Comparison of ENCODE assay signal across 23 cellular contexts in genomic region chr3:140699516-140700231, GRCh38. TPM values are rescaled to one million over a fixed set of nuclear protein-coding genes. Genes with fewer than 3 reads are reported as not detected.
DNase-seq lines count a peak whose midpoint lies in the region; ATAC-seq and TF ChIP-seq lines count a peak whose summit lies in the region.
"Had no signal": no experiment of that assay in that cellular context is flagged by ENCODE, and none has a peak within 500 bp of the region (broad histone marks: within the 10 kb centered on the region; RNA-seq: fewer than 3 reads in every experiment).

No MANE protein-coding gene starts in this region.

- TF ChIP-seq POLR2A in right lobe of liver (IDR thresholded peaks at IDR 0.05): no peak

- no peak overlapping the region for H3K4me3 ChIP-seq in right lobe of liver
- H3K4me3 ChIP-seq in mesenchymal stem cell (ENCODE audit: insufficient read depth in 1 of 2, low read depth in 1 of 2, low read length in 2 of 2): no peak overlapping the region
- H3K4me3 ChIP-seq: GM12878, GM23248 had no signal

- H3K9ac ChIP-seq in mesenchymal stem cell (ENCODE audit: low read length): no peak overlapping the region
- H3K9ac ChIP-seq: GM23248 had no signal

- H3K36me3 Mint-ChIP-seq in activated CD8-positive, alpha-beta T cell treated with anti-CD3 and anti-CD28 coated beads, Interleukin-2, amount 10 ng/mL, durations not matched to agents 7 days and 5 days (ENCODE audit: low read depth): no peaks in the 10 kb centered on the region
- H3K36me3 Mint-ChIP-seq in activated T-cell treated with anti-CD3 and anti-CD28 coated beads, Interleukin-2, amount 50 U/mL, for 72 hours (ENCODE audit: insufficient read depth in 2 of 2): no peaks in the 10 kb centered on the region
- H3K36me3 Mint-ChIP-seq: CD4-positive, alpha-beta memory T cell had no signal

- no peak overlapping the region for H2AFZ ChIP-seq in mesenchymal stem cell (ENCODE audit: low read depth, low read length)
- H2AFZ ChIP-seq: GM23248 had no signal

- no peak overlapping the region for H2BK15ac ChIP-seq in mesenchymal stem cell (ENCODE audit: low read depth, poor library complexity, severe bottlenecking)

- H4K8ac ChIP-seq in mesenchymal stem cell (ENCODE audit: low read length): no peak overlapping the region

- H3K27me3 ChIP-seq in right lobe of liver (no peaks in the 10 kb centered on the region), mesenchymal stem cell (ENCODE audit: control insufficient read depth in 1 of 2, insufficient read depth in 1 of 2, low read length in 2 of 2) (no peaks in the 10 kb centered on the region)

- H3K23ac ChIP-seq in mesenchymal stem cell (ENCODE audit: low read length in 2 of 2): no peak overlapping the region

- intact Hi-C loops in right lobe of liver (cut with DNase I): no loop called here

- TF ChIP-seq CTCF in right lobe of liver (IDR thresholded peaks at IDR 0.05): no peak

- H3K36me3 ChIP-seq in right lobe of liver (no peaks in the 10 kb centered on the region), mesenchymal stem cell (ENCODE audit: control insufficient read depth in 1 of 2, insufficient read depth in 2 of 2, low read depth in 1 of 2, low read length in 2 of 2) (no peaks in the 10 kb centered on the region)

- no peak overlapping the region for H3K4me3 Mint-ChIP-seq in activated CD8-positive, alpha-beta T cell treated with anti-CD3 and anti-CD28 coated beads, Interleukin-2, amount 10 ng/mL, durations not matched to agents 7 days and 5 days
- no peak overlapping the region for H3K4me3 Mint-ChIP-seq in activated T-cell treated with anti-CD3 and anti-CD28 coated beads, Interleukin-2, amount 50 U/mL, for 72 hours
- H3K4me3 Mint-ChIP-seq: CD4-positive, alpha-beta memory T cell had no signal

- H3K14ac ChIP-seq in mesenchymal stem cell (ENCODE audit: low read length in 2 of 2): no peak overlapping the region

- CTCF ChIA-PET in activated CD8-positive, alpha-beta T cell treated with anti-CD3 and anti-CD28 coated beads, Interleukin-2, amount 10 ng/mL, durations not matched to agents 7 days and 5 days (lab: Charles Lee): no interaction called here

- H3K27ac Mint-ChIP-seq in activated CD8-positive, alpha-beta T cell treated with anti-CD3 and anti-CD28 coated beads, Interleukin-2, amount 10 ng/mL, durations not matched to agents 7 days and 5 days: no peak overlapping the region
- no peak overlapping the region for H3K27ac Mint-ChIP-seq in activated T-cell treated with anti-CD3 and anti-CD28 coated beads, Interleukin-2, amount 50 U/mL, for 72 hours
- H3K27ac Mint-ChIP-seq: CD4-positive, alpha-beta memory T cell had no signal

- H3K4me1 ChIP-seq in right lobe of liver: peaks cover 0 to 10% (median 0%) of the 10 kb centered on the region in 4 donors
- H3K4me1 ChIP-seq in mesenchymal stem cell (ENCODE audit: control insufficient read depth, insufficient read depth, low read depth, low read length): peaks cover 2% of the 10 kb centered on the region

- ATAC-seq in left lobe of liver (peak; percentile 31), right lobe of liver (peak; percentile 69 to 97 (median 86))
- no peak for ATAC-seq in activated CD8-positive, alpha-beta T cell treated with anti-CD3 and anti-CD28 coated beads, Interleukin-2, amount 10 ng/mL, durations not matched to agents 7 days and 5 days
- no peak for ATAC-seq in activated T-cell treated with anti-CD3 and anti-CD28 coated beads, Interleukin-2, amount 50 U/mL, for 72 hours (replicated peaks in 1 of 2)
- ATAC-seq: GM12878 had no signal

- H3K4me1 Mint-ChIP-seq in activated CD8-positive, alpha-beta T cell treated with anti-CD3 and anti-CD28 coated beads, Interleukin-2, amount 10 ng/mL, durations not matched to agents 7 days and 5 days (ENCODE audit: low read depth): no peaks in the 10 kb centered on the region
- no peaks in the 10 kb centered on the region for H3K4me1 Mint-ChIP-seq in activated T-cell treated with anti-CD3 and anti-CD28 coated beads, Interleukin-2, amount 50 U/mL, for 72 hours (ENCODE audit: low read depth)
- H3K4me1 Mint-ChIP-seq: CD4-positive, alpha-beta memory T cell had no signal

- DNase-seq in HuH-7.5 (ENCODE audit: low spot score) (peak; percentile 13), NCI-H748 treated with DMSO at 0.1 percent for 48 hours (lab: John Stamatoyannopoulos, UW) (peak; percentile 1), left lobe of liver (ENCODE audit: low spot score) (no peak), right lobe of liver (no peak), mesenchymal stem cell (no peak)
- no peak for DNase-seq in activated CD4-positive, CD25-positive, alpha-beta regulatory T cell (lab: John Stamatoyannopoulos, UW)
- DNase-seq in activated CD8-positive, alpha-beta T cell treated with anti-CD3 and anti-CD28 coated beads, Interleukin-2, amount 10 ng/mL, durations not matched to agents 7 days and 5 days: no peak
- DNase-seq in activated T-cell treated with anti-CD3 and anti-CD28 coated beads, Interleukin-2, amount 50 U/mL, for 72 hours: no peak
- DNase-seq: C1 segment of cervical spinal cord; CD4-positive, alpha-beta memory T cell; COR-L47; DMS 273 treated with DMSO at 0.1 percent for 48 hours; DMS79; EL; GDM1; GM23248; H7; HCEC 1CT had no signal

- no peak overlapping the region for H3K4me2 ChIP-seq in mesenchymal stem cell (ENCODE audit: low read length, poor library complexity, severe bottlenecking)

- H2BK12ac ChIP-seq in mesenchymal stem cell (ENCODE audit: low read length in 2 of 2): no peak overlapping the region

- H3K9me3 Mint-ChIP-seq in activated CD8-positive, alpha-beta T cell treated with anti-CD3 and anti-CD28 coated beads, Interleukin-2, amount 10 ng/mL, durations not matched to agents 7 days and 5 days (ENCODE audit: insufficient read depth): no peaks in the 10 kb centered on the region
- no peaks in the 10 kb centered on the region for H3K9me3 Mint-ChIP-seq in activated T-cell treated with anti-CD3 and anti-CD28 coated beads, Interleukin-2, amount 50 U/mL, for 72 hours
- H3K9me3 Mint-ChIP-seq: CD4-positive, alpha-beta memory T cell had no signal

- POLR2A ChIA-PET in activated CD8-positive, alpha-beta T cell treated with anti-CD3 and anti-CD28 coated beads, Interleukin-2, amount 10 ng/mL, durations not matched to agents 7 days and 5 days (lab: Charles Lee): interaction anchor here (1.4 kb wide), 1 partner anchor 11 kb away, joined by 3 read pairs; no protein-coding TSS in a partner anchor

- no peaks in the 10 kb centered on the region for H3K79me1 ChIP-seq in mesenchymal stem cell (replicated peaks; ENCODE audit: low read length, poor library complexity, severe bottlenecking)

- no peak overlapping the region for H2BK120ac ChIP-seq in mesenchymal stem cell (ENCODE audit: low read depth, low read length)

- H3K4ac ChIP-seq in mesenchymal stem cell (ENCODE audit: low read depth in 1 of 2, low read length in 2 of 2): no peak overlapping the region

- H3K27me3 Mint-ChIP-seq in activated CD8-positive, alpha-beta T cell treated with anti-CD3 and anti-CD28 coated beads, Interleukin-2, amount 10 ng/mL, durations not matched to agents 7 days and 5 days (ENCODE audit: low read depth): peaks cover 2% of the 10 kb centered on the region
- no peaks in the 10 kb centered on the region for H3K27me3 Mint-ChIP-seq in activated T-cell treated with anti-CD3 and anti-CD28 coated beads, Interleukin-2, amount 50 U/mL, for 72 hours (ENCODE audit: low read depth)

- no peak overlapping the region for H2AK5ac ChIP-seq in mesenchymal stem cell (ENCODE audit: low read length, severe bottlenecking)

- WGBS in right lobe of liver (ENCODE audit: insufficient coverage, low coverage, low lambda C conversion rate, missing lambda C conversion rate): 24% methylated on average over 3 of the region's 3 CpGs
- 100% methylated on average over 1 of the region's 3 CpGs for whole genome bisulfite sequencing in mesenchymal stem cell

- H2BK5ac ChIP-seq in mesenchymal stem cell (ENCODE audit: low read depth, low read length, poor library complexity, severe bottlenecking): no peak overlapping the region

- no peak overlapping the region for H3K18ac ChIP-seq in mesenchymal stem cell (ENCODE audit: low read depth in 1 of 2, low read length in 2 of 2)

- H3K9me3 ChIP-seq in right lobe of liver (no peaks in the 10 kb centered on the region), mesenchymal stem cell (ENCODE audit: control insufficient read depth, low read length) (no peaks in the 10 kb centered on the region)

- no peak overlapping the region for H4K91ac ChIP-seq in mesenchymal stem cell (ENCODE audit: low read length)

- H3K27ac ChIP-seq in right lobe of liver (no peak overlapping the region), mesenchymal stem cell (ENCODE audit: low read length, poor library complexity, severe bottlenecking) (no peak overlapping the region)
- H3K27ac ChIP-seq: GM23248 had no signal

RNA-seq across cellular contexts. Expression of gene TRIM42, which starts 21.8 kb away (rescaled TPM):
- total RNA-seq in left lobe of liver: not detected
- not detected for total RNA-seq in right lobe of liver
- polyA plus RNA-seq in mesenchymal stem cell (2013, experiment 1 of 2): not detected
- not detected for polyA plus RNA-seq in mesenchymal stem cell (2013, experiment 2 of 2)
- not detected for total RNA-seq in activated CD8-positive, alpha-beta T cell treated with anti-CD3 and anti-CD28 coated beads, Interleukin-2, amount 10 ng/mL, durations not matched to agents 7 days and 5 days
- total RNA-seq in activated T-cell treated with anti-CD3 and anti-CD28 coated beads, Interleukin-2, amount 50 U/mL, for 72 hours: not detected
- total RNA-seq: A172; A673; CD4-positive, alpha-beta memory T cell; GM12878; GM23248; H1; H7 had no signal
- polyA plus RNA-seq: BJ; CD4-positive, alpha-beta memory T cell; GM23248; H1 had no signal

Comparison
In these comparisons a context has a peak if more than half of its experiments do, and no peak if none do; other contexts are left out.
1. DNase-seq: peak in HuH-7.5 (single experiment) and NCI-H748 treated with DMSO at 0.1 percent for 48 hours (single experiment); none in left lobe of liver (single experiment), right lobe of liver (0 of 3), mesenchymal stem cell (single experiment), activated CD4-positive, CD25-positive, alpha-beta regulatory T cell (0 of 4), activated CD8-positive, alpha-beta T cell treated with anti-CD3 and anti-CD28 coated beads, Interleukin-2, amount 10 ng/mL, durations not matched to agents 7 days and 5 days (single experiment) and activated T-cell treated with anti-CD3 and anti-CD28 coated beads, Interleukin-2, amount 50 U/mL, for 72 hours (0 of 2).
2. ATAC-seq: peak in left lobe of liver (single experiment) and right lobe of liver (4 of 4); none in activated CD8-positive, alpha-beta T cell treated with anti-CD3 and anti-CD28 coated beads, Interleukin-2, amount 10 ng/mL, durations not matched to agents 7 days and 5 days (single experiment) and activated T-cell treated with anti-CD3 and anti-CD28 coated beads, Interleukin-2, amount 50 U/mL, for 72 hours (0 of 2).